In the genomic region with DNA sequence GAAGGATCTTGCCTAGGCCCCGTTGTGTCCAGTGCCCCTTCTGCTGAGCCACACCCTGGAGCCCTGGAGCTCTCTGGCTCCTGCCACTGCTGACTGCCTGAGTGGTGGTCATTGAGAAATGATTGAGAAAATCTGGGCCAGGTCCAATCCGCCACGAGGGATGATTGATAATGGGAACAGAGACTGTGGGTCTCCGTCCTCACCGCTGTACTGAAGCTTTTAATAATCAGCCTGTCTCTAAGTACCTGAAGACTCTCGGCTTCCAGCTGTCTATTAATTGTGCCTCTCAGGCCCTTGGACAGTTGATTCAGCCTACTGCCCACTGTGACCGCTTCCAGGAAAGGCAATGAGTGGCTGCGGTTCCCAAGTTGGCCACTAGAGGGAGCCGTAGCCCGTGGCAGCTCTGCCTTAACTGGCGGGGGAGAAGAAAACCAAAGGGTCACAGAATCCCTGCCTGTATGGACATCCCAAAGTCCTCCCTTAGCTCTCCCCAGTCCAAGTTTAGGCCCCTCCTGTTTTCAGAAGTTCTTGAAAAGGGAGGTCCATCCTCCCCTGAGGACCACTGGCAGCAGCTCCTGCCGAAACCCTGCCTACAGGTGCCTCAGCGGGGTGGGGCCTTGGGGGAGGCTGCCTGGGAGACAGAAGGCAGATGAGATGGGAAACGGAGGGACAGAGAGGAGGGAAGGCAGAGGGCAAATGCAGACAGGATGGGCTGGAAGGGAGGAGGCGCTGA, we compare ENCODE assay signal across 8 cellular contexts.
DNase-seq lines count a peak whose midpoint lies in the region; ATAC-seq and TF ChIP-seq lines count a peak whose summit lies in the region.

No MANE protein-coding gene starts in this region.

- H3K36me3 ChIP-seq in parathyroid adenoma (ENCODE audit: control insufficient read depth, insufficient read depth, low read length) (no peaks in the 10 kb centered on the region), thyroid gland (peaks cover 0 to 3% of the 10 kb centered on the region in 2 donors)

- H3K36me3 Mint-ChIP-seq in activated naive CD4-positive, alpha-beta T cell treated with anti-CD3 and anti-CD28 coated beads, Interleukin-2, amount 50 U/mL, for 24 hours: no peaks in the 10 kb centered on the region

- H3K27ac Mint-ChIP-seq in activated naive CD4-positive, alpha-beta T cell treated with anti-CD3 and anti-CD28 coated beads, Interleukin-2, amount 50 U/mL, for 24 hours: no peak overlapping the region

- no peaks in the 10 kb centered on the region for H3K9me3 Mint-ChIP-seq in activated naive CD4-positive, alpha-beta T cell treated with anti-CD3 and anti-CD28 coated beads, Interleukin-2, amount 50 U/mL, for 24 hours

- no peak overlapping the region for H3K9ac ChIP-seq in parathyroid adenoma

- DNase-seq in NCI-H1436 (lab: John Stamatoyannopoulos, UW) (peak; percentile 32), NCI-H1436 treated with DMSO at 0.1 percent for 48 hours (lab: John Stamatoyannopoulos, UW) (no peak), LNCaP clone FGC (ENCODE audit: low read depth) (no peak), head of caudate nucleus (peak; percentile 69 to 96 (median 89)), thyroid gland (peak; percentile 89 to 90)

- H3K4me2 ChIP-seq in parathyroid adenoma (ENCODE audit: low read length): peak overlapping the region; percentile 43

- H3K27me3 ChIP-seq in parathyroid adenoma (ENCODE audit: control insufficient read depth, insufficient read depth, low read length) (no peaks in the 10 kb centered on the region), thyroid gland (no peaks in the 10 kb centered on the region)

- 30 to 37% methylated on average over 15 of the region's 15 CpGs for WGBS in thyroid gland, 2 donors

- no peak for TF ChIP-seq POLR2A in thyroid gland (IDR thresholded peaks at IDR 0.05)

- peaks cover 21% of the 10 kb centered on the region for H3K4me1 Mint-ChIP-seq in activated naive CD4-positive, alpha-beta T cell treated with anti-CD3 and anti-CD28 coated beads, Interleukin-2, amount 50 U/mL, for 24 hours

- H2AFZ ChIP-seq in parathyroid adenoma: peak overlapping the region; percentile 51

- peak; percentile 67 for ATAC-seq in SK-N-SH treated with all-trans-retinoic acid at 6 μM for 48 hours

- H3K27ac ChIP-seq in parathyroid adenoma (no peak overlapping the region), thyroid gland (peak overlapping the region; percentile 11 to 60 (median 43))

- TF ChIP-seq CTCF in LNCaP clone FGC (IDR thresholded peaks at IDR 0.05; ENCODE audit: control insufficient read depth, extremely low read depth, insufficient read depth) (peak; percentile 96), parathyroid adenoma (IDR thresholded peaks at IDR 0.05) (peak; percentile 99), thyroid gland (IDR thresholded peaks at IDR 0.05) (peak; percentile 95 to 99 (median 98))

- H3K4me3 ChIP-seq in LNCaP clone FGC (ENCODE audit: low read depth, low read length): no peak overlapping the region
- H3K4me3 ChIP-seq in parathyroid adenoma (ENCODE audit: low read depth, low read length): no peak overlapping the region
- H3K4me3 ChIP-seq in thyroid gland (replicated peaks in 1 of 3): no peak overlapping the region

- no peaks in the 10 kb centered on the region for H3K27me3 Mint-ChIP-seq in activated naive CD4-positive, alpha-beta T cell treated with anti-CD3 and anti-CD28 coated beads, Interleukin-2, amount 50 U/mL, for 24 hours

- peaks cover 9% of the 10 kb centered on the region for H3K4me1 ChIP-seq in parathyroid adenoma
- peaks cover 0 to 19% of the 10 kb centered on the region in 2 donors for H3K4me1 ChIP-seq in thyroid gland

- H3K9me3 ChIP-seq in parathyroid adenoma (ENCODE audit: control insufficient read depth, low read length) (no peaks in the 10 kb centered on the region), thyroid gland (no peaks in the 10 kb centered on the region)

- peak overlapping the region; percentile 30 for H3K4me3 Mint-ChIP-seq in activated naive CD4-positive, alpha-beta T cell treated with anti-CD3 and anti-CD28 coated beads, Interleukin-2, amount 50 U/mL, for 24 hours

- intact Hi-C loops in head of caudate nucleus (cut with DNase I): loop anchor here (2.0 to 10.0 kb wide), 2 partner anchors 98 to 276 kb away; a partner anchor contains a TSS
- intact Hi-C loops in thyroid gland (cut with DNase I): loop anchor here (2.0 to 10.0 kb wide), 2 partner anchors 200 to 276 kb away; a partner anchor contains a TSS

- H3K79me2 ChIP-seq in parathyroid adenoma: no peaks in the 10 kb centered on the region

TF ChIP-seq in SK-N-SH treated with all-trans-retinoic acid at 6 μM for 48 hours, 23 proteins besides CTCF, POLR2A, EP300 and RAD21:
- TF ChIP-seq ZNF70 (CRISPR knock-in tag; IDR thresholded peaks at IDR 0.05) (no peak), PPARA (CRISPR knock-in tag; IDR thresholded peaks at IDR 0.05; ENCODE audit: borderline replicate concordance) (no peak), OSR1 (CRISPR knock-in tag; IDR thresholded peaks at IDR 0.05) (no peak), ESRRG (CRISPR knock-in tag; IDR thresholded peaks at IDR 0.05) (no peak), ZC3H10 (CRISPR knock-in tag; IDR thresholded peaks at IDR 0.05) (no peak), ZNF8 (CRISPR knock-in tag; IDR thresholded peaks at IDR 0.05) (no peak), SNAI2 (CRISPR knock-in tag; IDR thresholded peaks at IDR 0.05) (no peak), ISL1 (CRISPR knock-in tag; IDR thresholded peaks at IDR 0.05) (no peak), BACH2 (CRISPR knock-in tag; IDR thresholded peaks at IDR 0.05; ENCODE audit: borderline replicate concordance) (no peak), ZFP3 (CRISPR knock-in tag; IDR thresholded peaks at IDR 0.05) (no peak), CSDC2 (CRISPR knock-in tag; IDR thresholded peaks at IDR 0.05) (no peak)
- TF ChIP-seq, protein P1, sequence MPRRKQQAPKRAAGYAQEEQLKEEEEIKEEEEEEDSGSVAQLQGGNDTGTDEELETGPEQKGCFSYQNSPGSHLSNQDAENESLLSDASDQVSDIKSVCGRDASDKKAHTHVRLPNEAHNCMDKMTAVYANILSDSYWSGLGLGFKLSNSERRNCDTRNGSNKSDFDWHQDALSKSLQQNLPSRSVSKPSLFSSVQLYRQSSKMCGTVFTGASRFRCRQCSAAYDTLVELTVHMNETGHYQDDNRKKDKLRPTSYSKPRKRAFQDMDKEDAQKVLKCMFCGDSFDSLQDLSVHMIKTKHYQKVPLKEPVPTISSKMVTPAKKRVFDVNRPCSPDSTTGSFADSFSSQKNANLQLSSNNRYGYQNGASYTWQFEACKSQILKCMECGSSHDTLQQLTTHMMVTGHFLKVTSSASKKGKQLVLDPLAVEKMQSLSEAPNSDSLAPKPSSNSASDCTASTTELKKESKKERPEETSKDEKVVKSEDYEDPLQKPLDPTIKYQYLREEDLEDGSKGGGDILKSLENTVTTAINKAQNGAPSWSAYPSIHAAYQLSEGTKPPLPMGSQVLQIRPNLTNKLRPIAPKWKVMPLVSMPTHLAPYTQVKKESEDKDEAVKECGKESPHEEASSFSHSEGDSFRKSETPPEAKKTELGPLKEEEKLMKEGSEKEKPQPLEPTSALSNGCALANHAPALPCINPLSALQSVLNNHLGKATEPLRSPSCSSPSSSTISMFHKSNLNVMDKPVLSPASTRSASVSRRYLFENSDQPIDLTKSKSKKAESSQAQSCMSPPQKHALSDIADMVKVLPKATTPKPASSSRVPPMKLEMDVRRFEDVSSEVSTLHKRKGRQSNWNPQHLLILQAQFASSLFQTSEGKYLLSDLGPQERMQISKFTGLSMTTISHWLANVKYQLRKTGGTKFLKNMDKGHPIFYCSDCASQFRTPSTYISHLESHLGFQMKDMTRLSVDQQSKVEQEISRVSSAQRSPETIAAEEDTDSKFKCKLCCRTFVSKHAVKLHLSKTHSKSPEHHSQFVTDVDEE (CRISPR knock-in tag; IDR thresholded peaks at IDR 0.05): no peak
TF ChIP-seq in SK-N-SH treated with all-trans-retinoic acid at 6 μM for 48 hours: peak in this region for 0.

Comparison
In these comparisons a context has a peak if more than half of its experiments do, and no peak if none do; other contexts are left out.
1. DNase-seq: peak in NCI-H1436 (single experiment), head of caudate nucleus (42 of 42) and thyroid gland (2 of 2); none in NCI-H1436 treated with DMSO at 0.1 percent for 48 hours (single experiment) and LNCaP clone FGC (single experiment).
2. Peak in every context shown above with its lines, with median percentiles within 50 percentile points of each other: CTCF ChIP-seq.